22 cellular contexts compared by ENCODE assay signal in the genomic region with DNA sequence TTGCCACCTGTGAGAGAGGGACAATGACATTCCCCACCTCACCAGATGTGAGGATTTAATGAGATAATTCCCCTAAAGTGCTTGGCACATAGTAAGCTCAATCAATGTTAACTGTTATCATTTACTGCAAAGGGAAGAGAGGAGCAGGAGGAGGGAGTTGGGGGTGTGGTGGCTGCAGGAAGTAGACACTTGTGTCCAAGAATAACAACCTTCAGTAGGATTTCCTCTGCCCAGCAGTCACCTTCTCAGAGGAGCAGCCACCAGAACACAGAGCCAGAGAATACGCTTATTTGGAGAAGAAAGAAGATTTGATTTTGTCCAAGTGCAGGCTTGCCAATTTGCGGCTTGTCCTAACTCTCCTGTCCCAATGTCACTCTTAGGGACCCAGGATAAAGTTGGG. TPM values are rescaled to one million over a fixed set of nuclear protein-coding genes. Genes with fewer than 3 reads are reported as not detected.
DNase-seq lines count a peak whose midpoint lies in the region; ATAC-seq and TF ChIP-seq lines count a peak whose summit lies in the region.
"Had no signal": no experiment of that assay in that cellular context is flagged by ENCODE, and none has a peak within 500 bp of the region (broad histone marks: within the 10 kb centered on the region; RNA-seq: fewer than 3 reads in every experiment).

No MANE protein-coding gene starts in this region.

- H4K20me1 ChIP-seq in IMR-90 (ENCODE audit: insufficient read depth, low read length), result peaks cover 15% of the 10 kb centered on the region

- no peak overlapping the region for H2AK5ac ChIP-seq in IMR-90 (ENCODE audit: low read depth, low read length)

- H3K18ac ChIP-seq in IMR-90 (ENCODE audit: low read depth, low read length), result no peak overlapping the region

- no peak overlapping the region for H2BK20ac ChIP-seq in IMR-90 (ENCODE audit: low read depth, low read length)

- ATAC-seq in right cardiac atrium, result no peak
- no peak for ATAC-seq in Right ventricle myocardium superior (ENCODE audit: poor library complexity)
- ATAC-seq in IMR-90 (ENCODE audit: low read depth), result no peak
- ATAC-seq: activated CD8-positive, alpha-beta memory T cell treated with anti-CD3 and anti-CD28 coated beads, Interleukin-2, amount 10 ng/mL, durations not matched to agents 7 days and 5 days; activated T-helper 17 cell treated with anti-CD3 and anti-CD28 coated beads, Interleukin-2, amount 50 U/mL, for 72 hours; stimulated activated naive B cell treated with anti-CD40 and anti-IgM and Interleukin-4, amounts not matched to agents 10 μg/mL and 1 μg/mL and 100 μg/mL, for 72 hours had no signal

- H2BK5ac ChIP-seq in IMR-90 (ENCODE audit: low read depth, low read length, poor library complexity, severe bottlenecking), result no peak overlapping the region

- TF ChIP-seq CTCF in IMR-90 (conservative IDR thresholded peaks at IDR 0.05; ENCODE audit: low read depth, low read length), result no peak
- no peak for TF ChIP-seq CTCF in VCaP (conservative IDR thresholded peaks at IDR 0.05)

- H2BK120ac ChIP-seq in IMR-90 (ENCODE audit: low read depth, low read length), result no peak overlapping the region

- H3K36me3 ChIP-seq in IMR-90 (ENCODE audit: control insufficient read depth, insufficient read depth, low read length), result peaks cover 8% of the 10 kb centered on the region; the same call in 1 of the 2 replicates
- H3K36me3 ChIP-seq: ovary had no signal

- POLR2A ChIA-PET in IMR-90 (lab: Charles Lee; ENCODE audit: unreplicated experiment), result no interaction called here

- H3K9me1 ChIP-seq in IMR-90 (ENCODE audit: insufficient read depth, low read length), result peaks cover 20% of the 10 kb centered on the region

- in situ Hi-C loops in IMR-90 (cut with MboI; ENCODE audit: low sequenced_read_pairs), result no loop called here

- no peak overlapping the region for H2BK15ac ChIP-seq in IMR-90 (ENCODE audit: low read depth, low read length)

- H3K9me3 ChIP-seq in right cardiac atrium (ENCODE audit: control insufficient read depth, low read length), result no peaks in the 10 kb centered on the region
- H3K9me3 ChIP-seq in IMR-90 (ENCODE audit: control insufficient read depth, insufficient read depth, low read length), result no peaks in the 10 kb centered on the region
- H3K9me3 ChIP-seq: BE2C, ovary, SJSA1, tibial artery had no signal

- peaks cover 6% of the 10 kb centered on the region for H3K4me1 ChIP-seq in right cardiac atrium (ENCODE audit: control insufficient read depth, insufficient read depth, low read length)
- H3K4me1 ChIP-seq in IMR-90 (ENCODE audit: control insufficient read depth, insufficient read depth, low read length), result peaks cover 14% of the 10 kb centered on the region

- H3K9ac ChIP-seq in IMR-90 (ENCODE audit: low read depth, low read length), result no peak overlapping the region

- H2AFZ ChIP-seq in IMR-90 (replicated peaks; ENCODE audit: low read length, poor library complexity), result no peak overlapping the region
- H2AFZ ChIP-seq: PC-9 had no signal

- no peak overlapping the region for H3K4me3 ChIP-seq in right cardiac atrium (ENCODE audit: low read length)
- H3K4me3 ChIP-seq in IMR-90 (ENCODE audit: insufficient read depth, low read depth, low read length), result no peak overlapping the region
- H3K4me3 ChIP-seq: coronary artery, ovary, PC-9, SJSA1, tibial artery had no signal

- H4K5ac ChIP-seq in IMR-90 (ENCODE audit: low read depth, low read length), result no peak overlapping the region

- H3K27me3 ChIP-seq in right cardiac atrium (ENCODE audit: control insufficient read depth, insufficient read depth) (no peaks in the 10 kb centered on the region), IMR-90 (ENCODE audit: control insufficient read depth, insufficient read depth, low read length) (no peaks in the 10 kb centered on the region)
- H3K27me3 ChIP-seq: BE2C, brain microvascular endothelial cell, ovary, SJSA1 had no signal

- H3K56ac ChIP-seq in IMR-90 (ENCODE audit: extremely low read depth, insufficient read depth, low read length), result no peak overlapping the region

- H3K4ac ChIP-seq in IMR-90 (ENCODE audit: low read depth, low read length), result no peak overlapping the region

- dilution Hi-C loops in IMR-90 (cut with HindIII; ENCODE audit: low sequenced_read_pairs, unreplicated experiment), result no loop called here

- H3K23ac ChIP-seq in IMR-90 (ENCODE audit: low read depth, low read length), result no peak overlapping the region

- no peak overlapping the region for H4K91ac ChIP-seq in IMR-90 (ENCODE audit: insufficient read depth, low read depth, low read length)

- H3K27ac ChIP-seq in right cardiac atrium (ENCODE audit: low read length), result peak overlapping the region; percentile 43
- no peak overlapping the region for H3K27ac ChIP-seq in IMR-90 (ENCODE audit: insufficient read depth, low read length)
- H3K27ac ChIP-seq in VCaP, result peak overlapping the region; percentile 77
- H3K27ac ChIP-seq: brain microvascular endothelial cell, coronary artery, ovary, PC-9, SJSA1, tibial artery had no signal

- BruUV-seq in IMR-90 (replicated peaks; lab: Mats Ljungman, UMichigan), result no TSS peak

- H3K14ac ChIP-seq in IMR-90 (replicated peaks; ENCODE audit: low read depth, low read length), result no peak overlapping the region

- 43% methylated on average over 2 of the region's 2 CpGs for WGBS in right cardiac atrium
- no CpG with 5 or more reads among the region's 2 CpGs for WGBS in IMR-90 (ENCODE audit: extremely low coverage in 2 of 2, insufficient read length in 1 of 2), 2 experiments

- no peak overlapping the region for H3K4me2 ChIP-seq in IMR-90 (ENCODE audit: low read depth, low read length)
- H3K4me2 ChIP-seq: PC-9 had no signal

- DNase-seq in right cardiac atrium (peak in 1 of 3 donors; percentile 7), Right ventricle myocardium superior (no peak), IMR-90 (no peak), NCI-H1436 treated with DMSO at 0.1 percent for 48 hours (lab: John Stamatoyannopoulos, UW) (no peak), activated gamma-delta T cell (lab: John Stamatoyannopoulos, UW) (no peak), hypothalamus (lab: John Stamatoyannopoulos, UW) (no peak)
- DNase-seq: activated CD4-positive, alpha-beta T cell treated with anti-CD3 and anti-CD28 coated beads for 1 hour; activated CD8-positive, alpha-beta memory T cell treated with anti-CD3 and anti-CD28 coated beads, Interleukin-2, amount 10 ng/mL, durations not matched to agents 7 days and 5 days; activated naive CD8-positive, alpha-beta T cell treated with anti-CD3 and anti-CD28 coated beads, Interleukin-2, amount 10 ng/mL, durations not matched to agents 7 days and 5 days; BE2C; brain microvascular endothelial cell; H7; islet precursor cell; NCI-H69; ovary; PC-9; stimulated activated naive B cell treated with anti-CD40 and anti-IgM and Interleukin-4, amounts not matched to agents 10 μg/mL and 1 μg/mL and 100 μg/mL, for 72 hours; tibial artery had no signal

- peak overlapping the region; percentile 29 for H2AK9ac ChIP-seq in IMR-90 (replicated peaks; ENCODE audit: low read depth, low read length, poor library complexity)

- peaks cover 0 to 13% of the 10 kb centered on the region in 2 experiments; a peak in 2 of 4 replicates for H3K79me1 ChIP-seq in IMR-90 (ENCODE audit: low read depth in 1 of 2, low read length in 2 of 2)

- CTCF ChIA-PET in IMR-90 (lab: Yijun Ruan, JAX), result no interaction called here

- TF ChIP-seq RAD21 in IMR-90 (IDR thresholded peaks at IDR 0.05; ENCODE audit: low read length), result no peak

- intact Hi-C loops in right cardiac atrium (cut with DNase I) (no loop called here), Right ventricle myocardium superior (cut with DNase I) (no loop called here), IMR-90 (cut with micrococcal nuclease) (no loop called here)

- no peak overlapping the region for H4K8ac ChIP-seq in IMR-90 (ENCODE audit: low read depth in 2 of 2, low read length in 2 of 2)

- no peak for TF ChIP-seq POLR2A in IMR-90 (IDR thresholded peaks at IDR 0.05; ENCODE audit: low read depth, low read length)

TF ChIP-seq in IMR-90, 13 proteins besides CTCF, POLR2A, EP300 and RAD21 (continues in another document):
- TF ChIP-seq NFE2L2 (IDR thresholded peaks at IDR 0.05; ENCODE audit: low read depth, low read length) (no peak), BHLHE40 (IDR thresholded peaks at IDR 0.05; ENCODE audit: low read depth, low read length) (no peak), MXI1 (IDR thresholded peaks at IDR 0.05; ENCODE audit: borderline replicate concordance, low read depth, low read length) (no peak), RFX5 (IDR thresholded peaks at IDR 0.05; ENCODE audit: low read depth, low read length) (no peak), RCOR1 (IDR thresholded peaks at IDR 0.05; ENCODE audit: insufficient replicate concordance, low read length) (no peak), CEBPB (IDR thresholded peaks at IDR 0.05; ENCODE audit: low read depth, low read length) (no peak)
- TF ChIP-seq, protein P1, sequence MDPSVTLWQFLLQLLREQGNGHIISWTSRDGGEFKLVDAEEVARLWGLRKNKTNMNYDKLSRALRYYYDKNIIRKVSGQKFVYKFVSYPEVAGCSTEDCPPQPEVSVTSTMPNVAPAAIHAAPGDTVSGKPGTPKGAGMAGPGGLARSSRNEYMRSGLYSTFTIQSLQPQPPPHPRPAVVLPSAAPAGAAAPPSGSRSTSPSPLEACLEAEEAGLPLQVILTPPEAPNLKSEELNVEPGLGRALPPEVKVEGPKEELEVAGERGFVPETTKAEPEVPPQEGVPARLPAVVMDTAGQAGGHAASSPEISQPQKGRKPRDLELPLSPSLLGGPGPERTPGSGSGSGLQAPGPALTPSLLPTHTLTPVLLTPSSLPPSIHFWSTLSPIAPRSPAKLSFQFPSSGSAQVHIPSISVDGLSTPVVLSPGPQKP (IDR thresholded peaks at IDR 0.05; ENCODE audit: borderline replicate concordance, low read depth, low read length), result no peak

RNA-seq across cellular contexts. Expression of gene CBX4, which starts 10.2 kb away (rescaled TPM):
- 10 to 100 TPM; 26.9 to 32.6 (median 30.3) TPM for total RNA-seq in right cardiac atrium
- polyA plus RNA-seq in right cardiac atrium, result 19.8 TPM
- 25.6 TPM for total RNA-seq in Right ventricle myocardium superior
- total RNA-seq in IMR-90 (2012; rRNA removed), result 3.2 and 5.3 TPM in 2 replicates
- polyA plus RNA-seq in IMR-90 (2012; rRNA removed), result 9.4 and 12.9 TPM in 2 replicates
- 13.2 and 18.5 TPM in 2 replicates for polyA plus RNA-seq in IMR-90 (2012; cell fraction: cytosol; rRNA removed)
- 21.8 and 29.2 TPM in 2 replicates for polyA plus RNA-seq in IMR-90 (2012; cell fraction: nucleus; rRNA removed; ENCODE audit: low replicate concordance)

RNA-seq across cellular contexts. Expression of gene CBX8, which starts 32.1 kb away (rescaled TPM):
- total RNA-seq in right cardiac atrium (1 to 10 TPM; 2.4 to 7.3 (median 5.5) TPM), Right ventricle myocardium superior (6.2 TPM), IMR-90 (2012; rRNA removed) (5.3 and 5.4 TPM in 2 replicates)
- polyA plus RNA-seq in right cardiac atrium (3.8 TPM), IMR-90 (2012; rRNA removed) (2.4 and 3.2 TPM in 2 replicates)
- 0.49 and 1.0 TPM in 2 replicates for polyA plus RNA-seq in IMR-90 (2012; cell fraction: cytosol; rRNA removed)
- polyA plus RNA-seq in IMR-90 (2012; cell fraction: nucleus; rRNA removed; ENCODE audit: low replicate concordance), result 1.4 and 2.6 TPM in 2 replicates

RNA-seq across cellular contexts. Expression of gene CBX2, which starts 51.1 kb away (rescaled TPM):
- total RNA-seq in right cardiac atrium (1 to 10 TPM; 1.5 to 3.5 (median 2.4) TPM), Right ventricle myocardium superior (4.2 TPM), IMR-90 (2012; rRNA removed) (2.0 and 2.2 TPM in 2 replicates)
- polyA plus RNA-seq in right cardiac atrium (2.4 TPM), IMR-90 (2012; rRNA removed) (3.2 and 4.0 TPM in 2 replicates)
- 2.9 and 4.0 TPM in 2 replicates for polyA plus RNA-seq in IMR-90 (2012; cell fraction: cytosol; rRNA removed)
- polyA plus RNA-seq in IMR-90 (2012; cell fraction: nucleus; rRNA removed; ENCODE audit: low replicate concordance), result 4.3 and 7.7 TPM in 2 replicates
